ENCODE assay signal across 8 cellular contexts in the genomic region with DNA sequence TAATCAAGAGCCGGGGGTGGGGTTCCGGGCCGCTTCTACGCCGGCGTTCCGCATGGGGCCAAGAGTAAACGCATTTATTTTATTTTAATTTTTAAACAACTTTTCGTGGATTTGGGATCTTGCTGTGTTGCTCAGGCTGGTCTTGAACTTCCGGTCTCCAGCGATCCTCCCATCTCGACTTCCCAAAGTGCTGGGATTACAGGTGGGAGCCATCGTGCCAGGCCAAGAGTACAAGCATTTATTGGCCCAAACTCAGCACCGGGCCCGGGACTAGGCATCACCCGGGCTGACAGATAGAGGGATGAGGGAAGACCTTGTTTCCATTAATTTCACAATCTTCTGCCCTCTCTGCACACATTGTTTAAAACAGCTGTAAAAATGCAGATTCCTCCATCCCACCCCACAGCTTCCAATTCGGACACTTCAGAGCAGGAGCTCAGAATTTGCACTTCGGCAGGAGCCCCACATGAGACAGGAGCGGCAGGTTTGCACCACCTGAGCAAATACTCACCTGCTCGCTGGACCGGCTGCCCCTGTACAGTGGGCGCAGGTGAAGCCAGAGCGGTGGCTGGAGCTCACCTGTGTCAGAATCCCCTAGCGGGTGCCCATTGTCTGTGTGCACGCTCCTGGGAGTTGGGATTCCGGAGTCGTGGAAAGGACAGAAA. TPM values are rescaled to one million over a fixed set of nuclear protein-coding genes. Genes with fewer than 3 reads are reported as not detected.
DNase-seq lines count a peak whose midpoint lies in the region; ATAC-seq, FAIRE-seq and TF ChIP-seq lines count a peak whose summit lies in the region.

No MANE protein-coding gene starts in this region.

- H4K91ac ChIP-seq in H9 (ENCODE audit: insufficient read length, low read depth, low read length) = no peak overlapping the region

- H3K4me1 Mint-ChIP-seq in H9 = peaks cover 10 to 24% of the 10 kb centered on the region in 2 experiments

- WGBS in H9 (ENCODE audit: extremely low coverage, insufficient read length, low lambda C conversion rate) = no CpG with 5 or more reads among the region's 27 CpGs
- 34 to 40% methylated on average over 27 of the region's 27 CpGs for WGBS in lung, 2 donors

- H3K9me3 ChIP-seq in H9 (ENCODE audit: control insufficient read depth, low read depth, low read length) (no peaks in the 10 kb centered on the region), adipocyte (ENCODE audit: control insufficient read depth, low read length) (no peaks in the 10 kb centered on the region), lung (ENCODE audit: control insufficient read depth in 2 of 2, insufficient read depth in 1 of 2, low read length in 1 of 2) (no peaks in the 10 kb centered on the region)

- no peak overlapping the region for H3K14ac ChIP-seq in H9 (ENCODE audit: insufficient read depth, low read length)

- no peak overlapping the region for H2BK20ac ChIP-seq in H9 (ENCODE audit: low read depth, low read length, poor library complexity, severe bottlenecking)

- peak overlapping the region; percentile 53 to 77 for H3K4me3 Mint-ChIP-seq in H9

- no peaks in the 10 kb centered on the region for H4K20me1 ChIP-seq in H9 (ENCODE audit: control insufficient read depth, insufficient read depth, insufficient read length)

- no peak overlapping the region for H3K4ac ChIP-seq in H9 (ENCODE audit: low read depth, low read length)

- peak overlapping the region; percentile 52 for H3K4me2 ChIP-seq in H9 (ENCODE audit: insufficient read depth, insufficient read length, low read length)

- H4K8ac ChIP-seq in H9 (replicated peaks; ENCODE audit: insufficient read length, low read depth, low read length) = no peak overlapping the region

- H4K5ac ChIP-seq in H9 (ENCODE audit: insufficient read length, low read depth, low read length) = no peak overlapping the region

- H3K79me1 ChIP-seq in H9 (ENCODE audit: insufficient read depth, low read depth, low read length, poor library complexity, severe bottlenecking) = no peaks in the 10 kb centered on the region

- no peak overlapping the region for H2BK15ac ChIP-seq in H9 (ENCODE audit: low read depth, low read length)

- H2BK12ac ChIP-seq in H9 (ENCODE audit: insufficient read length, low read depth, low read length) = no peak overlapping the region

- H3T11ph ChIP-seq in H9 (ENCODE audit: low read length) = no peak overlapping the region

- H2AK5ac ChIP-seq in H9 (ENCODE audit: insufficient read length, low read length) = no peak overlapping the region

- H3K4me3 ChIP-seq in ACC112 (ENCODE audit: low read depth, low read length) (peak overlapping the region; percentile 98), adipocyte (ENCODE audit: low read length) (peak overlapping the region; percentile 69), lung (peak overlapping the region; percentile 34)

- no peak overlapping the region for H3K27ac Mint-ChIP-seq in H9

- no peaks in the 10 kb centered on the region for H3K9me3 Mint-ChIP-seq in H9

- H2BK5ac ChIP-seq in H9 (ENCODE audit: insufficient read length, low read length) = no peak overlapping the region

- H3K27ac ChIP-seq in ACC112 (ENCODE audit: low read depth, low read length) (no peak overlapping the region), H9 (ENCODE audit: insufficient read length, low read depth, low read length) (no peak overlapping the region), lung (ENCODE audit: low read depth in 1 of 2, low read length in 1 of 2) (no peak overlapping the region)

- H3K18ac ChIP-seq in H9 (ENCODE audit: insufficient read length, low read depth, low read length) = no peak overlapping the region

- no peaks in the 10 kb centered on the region for H3K23me2 ChIP-seq in H9 (ENCODE audit: insufficient read length, low read depth, low read length, poor library complexity, severe bottlenecking)

- no peak for DNase-seq in H9
- DNase-seq in adipocyte (ENCODE audit: low read depth) = no peak
- DNase-seq in lung (ENCODE audit: low spot score) = no peak
- DNase-seq in head of caudate nucleus = no peak
- DNase-seq in RCC 7860 (ENCODE audit: low spot score) = no peak
- DNase-seq in D341Med (ENCODE audit: low spot score) = no peak

- no peak for FAIRE-seq in RCC 7860 (lab: Jason Lieb, UNC)

- H3K36me3 ChIP-seq in ACC112 (ENCODE audit: insufficient read depth, low read length) (peaks cover 4% of the 10 kb centered on the region; the same call in 1 of the 2 replicates), adipocyte (ENCODE audit: control insufficient read depth, insufficient read depth, low read length, severe bottlenecking) (no peaks in the 10 kb centered on the region), lung (ENCODE audit: control insufficient read depth in 2 of 2, insufficient read depth in 2 of 2, low read length in 2 of 2) (no peaks in the 10 kb centered on the region)

- no peak overlapping the region for H3K23ac ChIP-seq in H9 (ENCODE audit: insufficient read length, low read depth, low read length)

- peaks cover 25% of the 10 kb centered on the region for H3K27me3 Mint-ChIP-seq in H9 (ENCODE audit: low read depth)

- peaks cover 14% of the 10 kb centered on the region for H3K4me1 ChIP-seq in ACC112 (ENCODE audit: control insufficient read depth, insufficient read depth, low read length, unreplicated experiment)
- H3K4me1 ChIP-seq in H9 (ENCODE audit: insufficient read depth, low read length) = no peaks in the 10 kb centered on the region; the same call in 1 of the 2 replicates
- H3K4me1 ChIP-seq in adipocyte (ENCODE audit: control insufficient read depth, insufficient read depth, low read length) = no peaks in the 10 kb centered on the region
- H3K4me1 ChIP-seq in lung (ENCODE audit: control insufficient read depth in 2 of 2, insufficient read depth in 2 of 2, low read length in 2 of 2) = peaks cover 0 to 1% of the 10 kb centered on the region in 2 donors

- H3K27me3 ChIP-seq in ACC112 (ENCODE audit: insufficient read depth, low read length) = peaks cover 6% of the 10 kb centered on the region; the same call in 1 of the 2 replicates
- H3K27me3 ChIP-seq in H9 (ENCODE audit: insufficient read depth, low read length) = no peaks in the 10 kb centered on the region
- H3K27me3 ChIP-seq in adipocyte (replicated peaks; ENCODE audit: control insufficient read depth, insufficient read depth, low read length) = peaks cover 23% of the 10 kb centered on the region
- no peaks in the 10 kb centered on the region for H3K27me3 ChIP-seq in lung (ENCODE audit: control insufficient read depth, insufficient read depth)

- H3K36me3 Mint-ChIP-seq in H9 (ENCODE audit: insufficient read depth in 1 of 3, low read depth in 3 of 3) = peaks cover 3 to 23% (median 22%) of the 10 kb centered on the region in 3 experiments; a peak in 6 of 7 replicates

- no peak overlapping the region for H3K56ac ChIP-seq in H9 (ENCODE audit: insufficient read length, low read depth, low read length)

- H3K79me2 ChIP-seq in ACC112 (ENCODE audit: control insufficient read depth, insufficient read depth, low read length, unreplicated experiment) (peaks cover 7% of the 10 kb centered on the region), H9 (ENCODE audit: insufficient read depth, low read length) (no peaks in the 10 kb centered on the region; the same call in 1 of the 2 replicates)

- no peak overlapping the region for H3K9ac ChIP-seq in H9 (ENCODE audit: extremely low read depth, insufficient read length, low read length)
- peak overlapping the region; percentile 29 for H3K9ac ChIP-seq in adipocyte (ENCODE audit: low read length)

- H2BK120ac ChIP-seq in H9 (ENCODE audit: low read depth, low read length, poor library complexity, severe bottlenecking) = no peak overlapping the region

- TF ChIP-seq CTCF in H9 (conservative IDR thresholded peaks at IDR 0.05) = no peak
- no peak for TF ChIP-seq CTCF in lung (IDR thresholded peaks at IDR 0.05; ENCODE audit: control extremely low read depth, extremely low read depth)

- H2AFZ ChIP-seq in ACC112 (ENCODE audit: low read length, unreplicated experiment) (peak overlapping the region; percentile 67), H9 (ENCODE audit: low read length) (no peak overlapping the region)

- intact Hi-C loops in head of caudate nucleus (cut with DNase I) = no loop called here

- ATAC-seq in lung (ENCODE audit: insufficient read depth, low FRiP score) (no peak), GM18867 (IDR thresholded peaks at IDR 0.05; ENCODE audit: unreplicated experiment) (no peak)

RNA-seq across cellular contexts. Expression of gene GINS2, which starts 0.7 kb away (rescaled TPM):
- 52.7 and 53.2 TPM in 2 replicates for total RNA-seq in H9 (2021)
- total RNA-seq in lung = 1 to 10 TPM; 2.5 to 3.1 TPM
- polyA plus RNA-seq in lung = 1 to 10 TPM; 1.6 to 2.4 TPM

Comparison
In these comparisons a context has a peak if more than half of its experiments do, and no peak if none do; other contexts are left out.
1. H3K4me3 ChIP-seq: peak in every context shown above with its lines; median percentile 98 in ACC112; 69 in adipocyte; 34 in lung.
2. RNA of gene GINS2, which starts 0.7 kb away (total RNA-seq): 52.7 to 53.2 TPM in H9; 2.5 to 3.1 TPM in lung; every median in the first group is over 10 times any median in the second.